Comparison of ENCODE assay signal across 10 cellular contexts in genomic region chr7:926061-927030, GRCh38. TPM values are rescaled to one million over a fixed set of nuclear protein-coding genes. Genes with fewer than 3 reads are reported as not detected.
DNase-seq lines count a peak whose midpoint lies in the region; TF ChIP-seq lines count a peak whose summit lies in the region.
"Had no signal": no experiment of that assay in that cellular context is flagged by ENCODE, and none has a peak within 500 bp of the region (broad histone marks: within the 10 kb centered on the region; RNA-seq: fewer than 3 reads in every experiment).

No MANE protein-coding gene starts in this region.

- peak overlapping the region; percentile 21 for H4K91ac ChIP-seq in mesenchymal stem cell (ENCODE audit: low read length)

- H3K27ac Mint-ChIP-seq in CD14-positive monocyte: peak overlapping the region in 6 of 7 donors; percentile 98 to 100 (median 99)
- peak overlapping the region; percentile 78 for H3K27ac Mint-ChIP-seq in activated naive CD8-positive, alpha-beta T cell
- H3K27ac Mint-ChIP-seq: brain had no signal

- no peak overlapping the region for H3K14ac ChIP-seq in mesenchymal stem cell (ENCODE audit: low read length in 2 of 2)

- WGBS in mesenchymal stem cell: 91% methylated on average over 45 of the region's 47 CpGs

- in situ Hi-C loops in GM13977 (cut with MboI; ENCODE audit: low pct_unique_long_range_greater_than_20kb, low sequenced_read_pairs, unreplicated experiment): no loop called here

- no peak overlapping the region for H2AK5ac ChIP-seq in mesenchymal stem cell (ENCODE audit: low read length, severe bottlenecking)

- H3K79me1 ChIP-seq in mesenchymal stem cell (replicated peaks; ENCODE audit: low read length, poor library complexity, severe bottlenecking): no peaks in the 10 kb centered on the region

- H3K4me1 ChIP-seq in mesenchymal stem cell (ENCODE audit: control insufficient read depth, insufficient read depth, low read depth, low read length): peaks cover 26% of the 10 kb centered on the region
- H3K4me1 ChIP-seq: psoas muscle had no signal

- no peak overlapping the region for H2BK15ac ChIP-seq in mesenchymal stem cell (ENCODE audit: low read depth, poor library complexity, severe bottlenecking)

- no peaks in the 10 kb centered on the region for H3K36me3 ChIP-seq in mesenchymal stem cell (ENCODE audit: control insufficient read depth in 1 of 2, insufficient read depth in 2 of 2, low read depth in 1 of 2, low read length in 2 of 2)

- H3K27ac ChIP-seq in mesenchymal stem cell (ENCODE audit: low read length, poor library complexity, severe bottlenecking): no peak overlapping the region
- H3K27ac ChIP-seq: psoas muscle had no signal

- no peak overlapping the region for H3K4me2 ChIP-seq in mesenchymal stem cell (ENCODE audit: low read length, poor library complexity, severe bottlenecking)

- no peak overlapping the region for H4K8ac ChIP-seq in mesenchymal stem cell (ENCODE audit: low read length)

- H3K4me3 ChIP-seq in mesenchymal stem cell (ENCODE audit: insufficient read depth in 1 of 2, low read depth in 1 of 2, low read length in 2 of 2): no peak overlapping the region
- H3K4me3 ChIP-seq: psoas muscle had no signal

- no peak overlapping the region for H2BK12ac ChIP-seq in mesenchymal stem cell (ENCODE audit: low read length in 2 of 2)

- no peak overlapping the region for H2BK5ac ChIP-seq in mesenchymal stem cell (ENCODE audit: low read depth, low read length, poor library complexity, severe bottlenecking)

- H3K4ac ChIP-seq in mesenchymal stem cell (ENCODE audit: low read depth in 1 of 2, low read length in 2 of 2): no peak overlapping the region

- H3K27me3 ChIP-seq in mesenchymal stem cell (ENCODE audit: control insufficient read depth in 1 of 2, insufficient read depth in 1 of 2, low read length in 2 of 2): peaks cover 5 to 24% of the 10 kb centered on the region in 2 experiments

- peaks cover 20 to 39% of the 10 kb centered on the region in 2 donors for H3K36me3 Mint-ChIP-seq in CD14-positive monocyte
- H3K36me3 Mint-ChIP-seq in activated naive CD8-positive, alpha-beta T cell: peaks cover 6% of the 10 kb centered on the region

- peak overlapping the region in 1 of 2 donors; percentile 26 for H3K4me3 Mint-ChIP-seq in CD14-positive monocyte
- peak overlapping the region; percentile 53 for H3K4me3 Mint-ChIP-seq in activated naive CD8-positive, alpha-beta T cell
- H3K4me3 Mint-ChIP-seq: brain had no signal

- no peaks in the 10 kb centered on the region for H3K9me3 ChIP-seq in mesenchymal stem cell (ENCODE audit: control insufficient read depth, low read length)
- H3K9me3 ChIP-seq: psoas muscle had no signal

- H2BK120ac ChIP-seq in mesenchymal stem cell (ENCODE audit: low read depth, low read length): no peak overlapping the region

- intact Hi-C loops in CD14-positive monocyte (cut with micrococcal nuclease): no loop called here

- no peak overlapping the region for H3K23ac ChIP-seq in mesenchymal stem cell (ENCODE audit: low read length in 2 of 2)

- no peak for TF ChIP-seq CTCF in CD14-positive monocyte (IDR thresholded peaks at IDR 0.05)
- TF ChIP-seq CTCF in GM13977 (IDR thresholded peaks at IDR 0.05; ENCODE audit: extremely low read depth, insufficient read depth, missing control alignments): no peak

- peaks cover 78% of the 10 kb centered on the region for H3K4me1 Mint-ChIP-seq in CD14-positive monocyte
- peaks cover 39% of the 10 kb centered on the region for H3K4me1 Mint-ChIP-seq in activated naive CD8-positive, alpha-beta T cell (ENCODE audit: low read depth)
- H3K4me1 Mint-ChIP-seq: brain had no signal

- no peak overlapping the region for H3K9ac ChIP-seq in mesenchymal stem cell (ENCODE audit: low read length)

- H2AFZ ChIP-seq in mesenchymal stem cell (ENCODE audit: low read depth, low read length): no peak overlapping the region

- H3K9me3 Mint-ChIP-seq in CD14-positive monocyte: peaks cover 0 to 2% (median 0%) of the 10 kb centered on the region in 7 donors
- H3K9me3 Mint-ChIP-seq in activated naive CD8-positive, alpha-beta T cell (ENCODE audit: low read depth): no peaks in the 10 kb centered on the region
- H3K9me3 Mint-ChIP-seq: brain had no signal

- DNase-seq in CD14-positive monocyte (ENCODE audit: low spot score) (peak; percentile 48), mesenchymal stem cell (no peak), GM13977 (ENCODE audit: low spot score) (no peak), ecto neural progenitor cell (ENCODE audit: low spot score) (no peak), DMS53 treated with DMSO at 0.1 percent for 48 hours (lab: John Stamatoyannopoulos, UW; ENCODE audit: unreplicated experiment) (no peak)
- DNase-seq: NCI-H774 had no signal

- H3K18ac ChIP-seq in mesenchymal stem cell (ENCODE audit: low read depth in 1 of 2, low read length in 2 of 2): no peak overlapping the region

- H3K27me3 Mint-ChIP-seq in CD14-positive monocyte (ENCODE audit: low read depth in 3 of 3): peaks cover 0 to 6% (median 2%) of the 10 kb centered on the region in 3 donors
- no peaks in the 10 kb centered on the region for H3K27me3 Mint-ChIP-seq in activated naive CD8-positive, alpha-beta T cell
- H3K27me3 Mint-ChIP-seq: brain; stimulated activated naive CD8-positive, alpha-beta T cell treated with anti-CD3 and anti-CD28 coated beads, Interleukin-15, amount 100 ng/mL, for 72 hours had no signal

RNA-seq across cellular contexts. Expression of gene ADAP1, which starts 28.1 kb away (rescaled TPM):
- polyA plus RNA-seq in CD14-positive monocyte: 10 to 100 TPM; 49.1 to 72.2 TPM
- polyA plus RNA-seq in mesenchymal stem cell (2013, experiment 1 of 2): 0.97 TPM
- polyA plus RNA-seq in mesenchymal stem cell (2013, experiment 2 of 2): 0.84 TPM

RNA-seq across cellular contexts. Expression of gene COX19, which starts 49.0 kb away (rescaled TPM):
- 1 to 10 TPM; 7.4 to 7.6 TPM for polyA plus RNA-seq in CD14-positive monocyte
- 6.3 TPM for polyA plus RNA-seq in mesenchymal stem cell (2013, experiment 1 of 2)
- polyA plus RNA-seq in mesenchymal stem cell (2013, experiment 2 of 2): 5.9 TPM

RNA-seq across cellular contexts. Expression of gene GET4, which starts 50.0 kb away (rescaled TPM):
- polyA plus RNA-seq in CD14-positive monocyte: 10 to 100 TPM; 20.1 to 25.5 TPM
- polyA plus RNA-seq in mesenchymal stem cell (2013, experiment 1 of 2): 23.7 TPM
- 23.3 TPM for polyA plus RNA-seq in mesenchymal stem cell (2013, experiment 2 of 2)

RNA-seq across cellular contexts. Expression of gene CYP2W1, which starts 56.6 kb away (rescaled TPM):
- not detected for polyA plus RNA-seq in CD14-positive monocyte
- polyA plus RNA-seq in mesenchymal stem cell (2013, experiment 1 of 2): not detected
- not detected for polyA plus RNA-seq in mesenchymal stem cell (2013, experiment 2 of 2)
- polyA plus RNA-seq: psoas muscle had no signal
